11 cellular contexts compared by ENCODE assay signal in the genomic region with DNA sequence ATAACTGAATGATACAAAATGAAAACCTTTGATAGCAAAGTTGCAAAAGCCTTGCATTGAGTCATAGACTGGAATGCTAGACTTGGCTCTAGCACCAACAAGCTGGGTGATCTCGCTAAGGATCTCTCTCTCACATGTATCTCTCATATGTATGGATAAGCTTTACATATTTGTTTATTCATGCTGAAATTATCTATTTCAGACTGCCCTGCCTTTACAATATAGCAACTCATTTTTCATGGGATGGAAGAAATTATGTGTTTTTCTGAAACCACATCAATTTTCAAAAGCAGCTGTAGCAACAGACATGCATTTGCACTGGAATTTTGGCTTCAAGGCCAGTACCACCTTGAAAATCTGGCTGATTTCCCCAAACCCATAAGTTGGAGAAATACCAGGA. TPM values are rescaled to one million over a fixed set of nuclear protein-coding genes. Genes with fewer than 3 reads are reported as not detected.
A peak's percentile ranks its signal among the peaks of the same experiment; 100 is the strongest.
DNase-seq lines count a peak whose midpoint lies in the region; ATAC-seq, FAIRE-seq and TF ChIP-seq lines count a peak whose summit lies in the region.
"Had no signal": no experiment of that assay in that cellular context is flagged by ENCODE, and none has a peak within 500 bp of the region (broad histone marks: within the 10 kb centered on the region; RNA-seq: fewer than 3 reads in every experiment).

No MANE protein-coding gene starts in this region.

- no peaks in the 10 kb centered on the region for H3K27me3 ChIP-seq in bronchial epithelial cell (ENCODE audit: control insufficient read depth, insufficient read depth, low read length)
- no peaks in the 10 kb centered on the region for H3K27me3 ChIP-seq in right cardiac atrium (ENCODE audit: control insufficient read depth, insufficient read depth)
- H3K27me3 ChIP-seq in skeletal muscle tissue (ENCODE audit: control insufficient read depth in 3 of 3, insufficient read depth in 3 of 3, low read length in 3 of 3), result no peaks in the 10 kb centered on the region
- H3K27me3 ChIP-seq: SJSA1 had no signal

- H3K27ac ChIP-seq in right cardiac atrium (ENCODE audit: low read length) (peak overlapping the region; percentile 37), skeletal muscle tissue (ENCODE audit: low read depth, low read length) (peak overlapping the region; percentile 22)
- H3K27ac ChIP-seq: SJSA1 had no signal

- H3K4me3 ChIP-seq in bronchial epithelial cell (ENCODE audit: low read depth, low read length) (no peak overlapping the region), right cardiac atrium (ENCODE audit: low read length) (no peak overlapping the region), skeletal muscle tissue (ENCODE audit: low read length in 3 of 3) (no peak overlapping the region)
- H3K4me3 ChIP-seq: SJSA1 had no signal

- no peaks in the 10 kb centered on the region for H3K36me3 ChIP-seq in bronchial epithelial cell (ENCODE audit: control insufficient read depth, insufficient read depth, low read length)
- no peaks in the 10 kb centered on the region for H3K36me3 ChIP-seq in skeletal muscle tissue (ENCODE audit: control insufficient read depth in 3 of 3, insufficient read depth in 3 of 3, low read length in 3 of 3)
- H3K36me3 ChIP-seq: SJSA1 had no signal

- H3K9ac ChIP-seq in skeletal muscle tissue (ENCODE audit: low read depth in 1 of 3, low read length in 3 of 3), result no peak overlapping the region

- WGBS in right cardiac atrium, result 56% methylated on average over 1 of the region's 1 CpG

- DNase-seq in HCEC 1CT (peak; percentile 89), bronchial epithelial cell (ENCODE audit: low read depth) (peak; percentile 71), right cardiac atrium (no peak), NCI-H187 treated with DMSO at 0.1 percent for 48 hours (lab: John Stamatoyannopoulos, UW) (no peak)
- no peak for DNase-seq in effector CD4-positive, alpha-beta T cell
- DNase-seq: activated T-cell treated with anti-CD3 and anti-CD28 coated beads, Interleukin-2, amount 50 U/mL, for 72 hours had no signal

- no peak for FAIRE-seq in bronchial epithelial cell (lab: Jason Lieb, UNC)

- intact Hi-C loops in right cardiac atrium (cut with DNase I), result no loop called here

- H3K9me3 ChIP-seq in right cardiac atrium (ENCODE audit: control insufficient read depth, low read length) (no peaks in the 10 kb centered on the region), skeletal muscle tissue (ENCODE audit: control insufficient read depth in 3 of 3, low read length in 3 of 3) (no peaks in the 10 kb centered on the region)
- H3K9me3 ChIP-seq: SJSA1 had no signal

- no peak for TF ChIP-seq CTCF in bronchial epithelial cell (IDR thresholded peaks at IDR 0.05; ENCODE audit: insufficient read depth, low read length, severe bottlenecking)

- peaks cover 2% of the 10 kb centered on the region for H3K4me1 ChIP-seq in right cardiac atrium (ENCODE audit: control insufficient read depth, insufficient read depth, low read length)
- peaks cover 0 to 6% (median 5%) of the 10 kb centered on the region in 3 donors for H3K4me1 ChIP-seq in skeletal muscle tissue (ENCODE audit: control insufficient read depth in 3 of 3, insufficient read depth in 3 of 3, low read length in 3 of 3)
- H3K4me1 ChIP-seq: SJSA1 had no signal

- peak; percentile 46 to 50 for ATAC-seq in right cardiac atrium
- ATAC-seq in GM18861 (IDR thresholded peaks at IDR 0.05; ENCODE audit: unreplicated experiment), result no peak
- no peak for ATAC-seq in GM19035 (IDR thresholded peaks at IDR 0.05; ENCODE audit: unreplicated experiment)
- ATAC-seq: activated T-cell treated with anti-CD3 and anti-CD28 coated beads, Interleukin-2, amount 50 U/mL, for 72 hours; stimulated activated effector memory CD8-positive, alpha-beta T cell treated with anti-CD3 and anti-CD28 coated beads, Interleukin-12 subunit alpha, Interleukin-12 subunit beta, amount 100 ng/mL, for 72 hours had no signal

RNA-seq across cellular contexts. Expression of gene RERG, which starts 11.4 kb away (rescaled TPM):
- 0.13 and 0.53 TPM in 2 replicates for total RNA-seq in bronchial epithelial cell
- 1 to 10 TPM; 5.1 to 9.5 (median 8.4) TPM for total RNA-seq in right cardiac atrium
- polyA plus RNA-seq in right cardiac atrium, result 9.1 TPM
- total RNA-seq in skeletal muscle tissue, result 4.7 TPM
- total RNA-seq: activated T-cell treated with anti-CD3 and anti-CD28 coated beads, Interleukin-2, amount 50 U/mL, for 72 hours; SJSA1 had no signal

Comparison
In these comparisons a context has a peak if more than half of its experiments do, and no peak if none do; other contexts are left out.
1. DNase-seq: peak in HCEC 1CT (single experiment) and bronchial epithelial cell (single experiment); none in right cardiac atrium (0 of 3), NCI-H187 treated with DMSO at 0.1 percent for 48 hours (single experiment) and effector CD4-positive, alpha-beta T cell (single experiment).
2. ATAC-seq: peak in right cardiac atrium (2 of 2); none in GM18861 (single experiment) and GM19035 (single experiment).